ENCODE assay signal across 1 cellular context in genomic region chr4:54662123-54662522, GRCh38.
TF ChIP-seq lines count a peak whose summit lies in the region.

No MANE protein-coding gene starts in this region.

TF ChIP-seq in SK-N-SH treated with all-trans-retinoic acid at 6 μM for 48 hours, 23 proteins besides CTCF, POLR2A, EP300 and RAD21 (continued from another document):
- TF ChIP-seq CREB5 (CRISPR knock-in tag; IDR thresholded peaks at IDR 0.05; ENCODE audit: low read depth) (no peak), ZC3H10 (CRISPR knock-in tag; IDR thresholded peaks at IDR 0.05) (no peak), ZNF8 (CRISPR knock-in tag; IDR thresholded peaks at IDR 0.05) (no peak), SNAI2 (CRISPR knock-in tag; IDR thresholded peaks at IDR 0.05) (no peak), TCF4 (CRISPR knock-in tag; IDR thresholded peaks at IDR 0.05; ENCODE audit: borderline replicate concordance) (no peak), TSHZ2 (CRISPR knock-in tag; IDR thresholded peaks at IDR 0.05) (no peak), PATZ1 (CRISPR knock-in tag; IDR thresholded peaks at IDR 0.05; ENCODE audit: borderline replicate concordance) (no peak), RARB (CRISPR knock-in tag; IDR thresholded peaks at IDR 0.05) (no peak), GLIS3 (CRISPR knock-in tag; IDR thresholded peaks at IDR 0.05) (no peak), TOX (CRISPR knock-in tag; IDR thresholded peaks at IDR 0.05; ENCODE audit: borderline replicate concordance) (no peak), ZNF565 (CRISPR knock-in tag; conservative IDR thresholded peaks at IDR 0.05; ENCODE audit: low read depth) (no peak), ZFP30 (CRISPR knock-in tag; IDR thresholded peaks at IDR 0.05) (no peak), OSR1 (CRISPR knock-in tag; IDR thresholded peaks at IDR 0.05) (no peak), PPARA (CRISPR knock-in tag; IDR thresholded peaks at IDR 0.05; ENCODE audit: borderline replicate concordance) (no peak), BACH2 (CRISPR knock-in tag; IDR thresholded peaks at IDR 0.05; ENCODE audit: borderline replicate concordance) (no peak), ZNF70 (CRISPR knock-in tag; IDR thresholded peaks at IDR 0.05) (no peak)
